ENCODE assay signal across 15 cellular contexts in the genomic region with DNA sequence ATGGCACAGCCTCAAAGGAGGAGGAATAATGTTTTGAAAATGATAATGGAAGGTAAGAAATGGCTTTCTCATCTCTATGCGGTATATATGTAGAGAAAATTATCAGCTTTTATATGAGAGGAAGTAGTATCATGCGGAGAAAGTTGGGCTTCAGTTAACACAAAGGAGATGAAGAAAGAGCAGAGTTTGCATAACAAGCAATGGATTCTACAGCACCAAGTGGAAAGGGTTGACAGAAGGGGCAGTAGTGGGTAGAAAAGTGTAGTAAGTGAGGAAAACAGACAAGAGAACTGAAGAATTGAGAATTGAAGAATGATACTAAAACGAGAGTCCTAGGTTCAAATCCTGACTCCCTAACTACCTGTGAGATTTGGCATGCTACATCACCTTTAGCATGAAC. TPM values are rescaled to one million over a fixed set of nuclear protein-coding genes. Genes with fewer than 3 reads are reported as not detected.
DNase-seq lines count a peak whose midpoint lies in the region; ATAC-seq and TF ChIP-seq lines count a peak whose summit lies in the region.
"Had no signal": no experiment of that assay in that cellular context is flagged by ENCODE, and none has a peak within 500 bp of the region (broad histone marks: within the 10 kb centered on the region; RNA-seq: fewer than 3 reads in every experiment).

No MANE protein-coding gene starts in this region.

- TF ChIP-seq POLR2A in lower leg skin (IDR thresholded peaks at IDR 0.05): no peak

- H3F3A ChIP-seq in GM23338 (replicated peaks; ENCODE audit: low read depth): no peaks in the 10 kb centered on the region

- no peak overlapping the region for H3K9ac ChIP-seq in mesendoderm (ENCODE audit: low read length)
- H3K9ac ChIP-seq: GM23248 had no signal

- peak; percentile 75 for ATAC-seq in GM23338
- ATAC-seq in WTC11: peak; percentile 86
- no peak for ATAC-seq in omental fat pad (ENCODE audit: low FRiP score)
- no peak for ATAC-seq in HG03439 (IDR thresholded peaks at IDR 0.05; ENCODE audit: unreplicated experiment)
- ATAC-seq: A549 had no signal

- H3K9me3 Mint-ChIP-seq in GM23338 (no peaks in the 10 kb centered on the region), WTC11 (no peaks in the 10 kb centered on the region)
- H3K9me3 Mint-ChIP-seq: CD4-positive, alpha-beta T cell had no signal

- no peak overlapping the region for H2BK15ac ChIP-seq in mesendoderm (replicated peaks; ENCODE audit: low read depth)

- H2BK5ac ChIP-seq in mesendoderm (ENCODE audit: low read length): no peak overlapping the region

- H3K36me3 Mint-ChIP-seq in GM23338 (ENCODE audit: low read depth): no peaks in the 10 kb centered on the region
- H3K36me3 Mint-ChIP-seq in WTC11: no peaks in the 10 kb centered on the region

- no peaks in the 10 kb centered on the region for H3K4me1 ChIP-seq in GM23338 (ENCODE audit: insufficient read depth)
- no peaks in the 10 kb centered on the region for H3K4me1 ChIP-seq in mesendoderm (ENCODE audit: control insufficient read depth, low read depth, low read length)
- H3K4me1 ChIP-seq: A549, Caco-2, HAP-1 had no signal

- H3K4me3 ChIP-seq in GM23338 (no peak overlapping the region), mesendoderm (ENCODE audit: low read length) (no peak overlapping the region), lower leg skin (ENCODE audit: low read depth, poor library complexity, severe bottlenecking) (no peak overlapping the region)
- H3K4me3 ChIP-seq: A549, GM23248, HAP-1 had no signal

- no peaks in the 10 kb centered on the region for H3K36me3 ChIP-seq in GM23338 (ENCODE audit: insufficient read depth)
- H3K36me3 ChIP-seq in mesendoderm (ENCODE audit: control insufficient read depth, insufficient read depth, low read length): no peaks in the 10 kb centered on the region
- H3K36me3 ChIP-seq: HAP-1 had no signal

- no peak overlapping the region for H3K18ac ChIP-seq in mesendoderm (ENCODE audit: low read length)

- no peaks in the 10 kb centered on the region for H4K20me1 ChIP-seq in GM23338 (replicated peaks; ENCODE audit: insufficient read depth)

- WGBS in mesendoderm (ENCODE audit: extremely low coverage, insufficient coverage, low lambda C conversion rate): no CpG with 5 or more reads among the region's 3 CpGs
- 94 to 96% methylated on average over 3 of the region's 3 CpGs for WGBS in lower leg skin, 2 donors

- H3K4me2 ChIP-seq in GM23338 (no peak overlapping the region), mesendoderm (ENCODE audit: low read length) (no peak overlapping the region)
- H3K4me2 ChIP-seq: A549 had no signal

- POLR2A ChIA-PET in WTC11 (lab: Charles Lee): no interaction called here

- H3K79me2 ChIP-seq in GM23338 (replicated peaks; ENCODE audit: insufficient read depth): no peaks in the 10 kb centered on the region
- no peaks in the 10 kb centered on the region for H3K79me2 ChIP-seq in mesendoderm (ENCODE audit: control insufficient read depth, insufficient read depth, low read length)

- no peaks in the 10 kb centered on the region for H3K79me1 ChIP-seq in mesendoderm (ENCODE audit: low read length)

- no peaks in the 10 kb centered on the region for H3K27me3 Mint-ChIP-seq in GM23338 (ENCODE audit: insufficient read depth, low read depth, poor library complexity)
- H3K27me3 Mint-ChIP-seq in WTC11 (ENCODE audit: low read depth): no peaks in the 10 kb centered on the region
- H3K27me3 Mint-ChIP-seq: CD4-positive, alpha-beta T cell had no signal

- H3K27ac ChIP-seq in GM23338 (ENCODE audit: low read depth) (no peak overlapping the region), mesendoderm (ENCODE audit: low read depth, low read length) (no peak overlapping the region)
- H3K27ac ChIP-seq: 22Rv1, A549, C4-2B, GM23248 had no signal

- H4K8ac ChIP-seq in mesendoderm (ENCODE audit: low read depth, low read length): no peak overlapping the region

- intact Hi-C loops in lower leg skin (cut with DNase I; ENCODE audit: low total_unique reads): no loop called here

- H3K56ac ChIP-seq in mesendoderm (ENCODE audit: low read length): no peak overlapping the region

- no peak overlapping the region for H3K4ac ChIP-seq in mesendoderm (ENCODE audit: low read depth, low read length)

- H3K27ac Mint-ChIP-seq in GM23338 (no peak overlapping the region), WTC11 (no peak overlapping the region)
- H3K27ac Mint-ChIP-seq: CD4-positive, alpha-beta T cell had no signal

- H3K4me3 Mint-ChIP-seq in GM23338 (no peak overlapping the region), WTC11 (no peak overlapping the region)
- H3K4me3 Mint-ChIP-seq: CD4-positive, alpha-beta T cell had no signal

- H3K27me3 ChIP-seq in GM23338 (ENCODE audit: insufficient read depth) (no peaks in the 10 kb centered on the region), mesendoderm (ENCODE audit: insufficient read depth, low read length, poor library complexity) (no peaks in the 10 kb centered on the region)

- H3K4me1 Mint-ChIP-seq in GM23338 (peaks cover 7% of the 10 kb centered on the region; the same call in 2 of the 3 replicates), WTC11 (peaks cover 2% of the 10 kb centered on the region; the same call in 1 of the 2 replicates)

- no peak overlapping the region for H4K5ac ChIP-seq in mesendoderm (ENCODE audit: low read length)

- no peak overlapping the region for H2AFZ ChIP-seq in GM23338
- H2AFZ ChIP-seq: GM23248 had no signal

- CTCF ChIA-PET in WTC11 (lab: Charles Lee): no interaction called here

- no peak overlapping the region for H3K23ac ChIP-seq in mesendoderm (ENCODE audit: low read length)

- no peak overlapping the region for H2BK120ac ChIP-seq in mesendoderm (ENCODE audit: low read depth, low read length)

- peak in 1 of 2 experiments; percentile 29; a peak in 2 of 4 replicates for TF ChIP-seq CTCF in GM23338 (conservative IDR thresholded peaks at IDR 0.05; ENCODE audit: low read depth in 2 of 2)
- TF ChIP-seq CTCF in WTC11 (IDR thresholded peaks at IDR 0.05): no peak
- TF ChIP-seq CTCF in omental fat pad (IDR thresholded peaks at IDR 0.05): no peak
- TF ChIP-seq CTCF in lower leg skin (IDR thresholded peaks at IDR 0.05): no peak

- H2AK5ac ChIP-seq in mesendoderm (ENCODE audit: low read length): no peak overlapping the region

- H3K9me2 ChIP-seq in GM23338 (ENCODE audit: insufficient read depth): no peaks in the 10 kb centered on the region

- DNase-seq in GM23338 (ENCODE audit: low spot score) (peak; percentile 70), WTC11 (ENCODE audit: low spot score) (no peak), iPS DF 4.7 (ENCODE audit: extremely low read depth, low spot score) (peak; percentile 7), mesendoderm (peak; percentile 6), omental fat pad (ENCODE audit: low spot score) (no peak), lower leg skin (ENCODE audit: low spot score in 2 of 2) (no peak)
- DNase-seq: AML-193; Caco-2; CD4-positive, alpha-beta T cell; GM23248 had no signal

TF ChIP-seq in GM23338, 12 proteins besides CTCF, POLR2A, EP300 and RAD21 (continues in another document):
- no peak for TF ChIP-seq CREB1 (CRISPR knock-in tag; IDR thresholded peaks at IDR 0.05; ENCODE audit: low read depth)

TF ChIP-seq in WTC11, 78 proteins besides CTCF, POLR2A, EP300 and RAD21 (continues in another document):
- TF ChIP-seq, protein P1, sequence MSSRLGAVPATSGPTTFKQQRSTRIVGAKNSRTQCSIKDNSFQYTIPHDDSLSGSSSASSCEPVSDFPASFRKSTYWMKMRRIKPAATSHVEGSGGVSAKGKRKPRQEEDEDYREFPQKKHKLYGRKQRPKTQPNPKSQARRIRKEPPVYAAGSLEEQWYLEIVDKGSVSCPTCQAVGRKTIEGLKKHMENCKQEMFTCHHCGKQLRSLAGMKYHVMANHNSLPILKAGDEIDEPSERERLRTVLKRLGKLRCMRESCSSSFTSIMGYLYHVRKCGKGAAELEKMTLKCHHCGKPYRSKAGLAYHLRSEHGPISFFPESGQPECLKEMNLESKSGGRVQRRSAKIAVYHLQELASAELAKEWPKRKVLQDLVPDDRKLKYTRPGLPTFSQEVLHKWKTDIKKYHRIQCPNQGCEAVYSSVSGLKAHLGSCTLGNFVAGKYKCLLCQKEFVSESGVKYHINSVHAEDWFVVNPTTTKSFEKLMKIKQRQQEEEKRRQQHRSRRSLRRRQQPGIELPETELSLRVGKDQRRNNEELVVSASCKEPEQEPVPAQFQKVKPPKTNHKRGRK (CRISPR knock-in tag; IDR thresholded peaks at IDR 0.05; ENCODE audit: borderline replicate concordance): no peak
- no peak for TF ChIP-seq SMAD3 (CRISPR knock-in tag; IDR thresholded peaks at IDR 0.05; ENCODE audit: borderline replicate concordance)
- TF ChIP-seq, protein P2, sequence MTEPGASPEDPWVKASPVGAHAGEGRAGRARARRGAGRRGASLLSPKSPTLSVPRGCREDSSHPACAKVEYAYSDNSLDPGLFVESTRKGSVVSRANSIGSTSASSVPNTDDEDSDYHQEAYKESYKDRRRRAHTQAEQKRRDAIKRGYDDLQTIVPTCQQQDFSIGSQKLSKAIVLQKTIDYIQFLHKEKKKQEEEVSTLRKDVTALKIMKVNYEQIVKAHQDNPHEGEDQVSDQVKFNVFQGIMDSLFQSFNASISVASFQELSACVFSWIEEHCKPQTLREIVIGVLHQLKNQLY (CRISPR knock-in tag; IDR thresholded peaks at IDR 0.05): no peak
- TF ChIP-seq CREB1 (CRISPR knock-in tag; IDR thresholded peaks at IDR 0.05): no peak
- TF ChIP-seq, protein P3, sequence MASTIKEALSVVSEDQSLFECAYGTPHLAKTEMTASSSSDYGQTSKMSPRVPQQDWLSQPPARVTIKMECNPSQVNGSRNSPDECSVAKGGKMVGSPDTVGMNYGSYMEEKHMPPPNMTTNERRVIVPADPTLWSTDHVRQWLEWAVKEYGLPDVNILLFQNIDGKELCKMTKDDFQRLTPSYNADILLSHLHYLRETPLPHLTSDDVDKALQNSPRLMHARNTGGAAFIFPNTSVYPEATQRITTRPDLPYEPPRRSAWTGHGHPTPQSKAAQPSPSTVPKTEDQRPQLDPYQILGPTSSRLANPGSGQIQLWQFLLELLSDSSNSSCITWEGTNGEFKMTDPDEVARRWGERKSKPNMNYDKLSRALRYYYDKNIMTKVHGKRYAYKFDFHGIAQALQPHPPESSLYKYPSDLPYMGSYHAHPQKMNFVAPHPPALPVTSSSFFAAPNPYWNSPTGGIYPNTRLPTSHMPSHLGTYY (CRISPR knock-in tag; IDR thresholded peaks at IDR 0.05): no peak
- no peak for TF ChIP-seq ELF4 (CRISPR knock-in tag; IDR thresholded peaks at IDR 0.05; ENCODE audit: low read depth)

RNA-seq across cellular contexts. Expression of a gene that starts 51.0 kb away (rescaled TPM):
- 49.9 and 62.1 TPM in 2 replicates for total RNA-seq in GM23338 (2014; rRNA removed; shearing (Covaris generic))
- 52.6 and 61.2 TPM in 2 replicates for polyA plus RNA-seq in GM23338 (2016; fragmentation: Nextera tagmentation; extraction: Ambion mirVana)
- total RNA-seq in WTC11 (2021): 17.2 to 25.3 TPM (median 22.1 TPM) in 3 replicates
- 43.5 TPM for polyA plus RNA-seq in mesendoderm (2013, experiment 1 of 2)
- 45.6 TPM for polyA plus RNA-seq in mesendoderm (2013, experiment 2 of 2)
- total RNA-seq in omental fat pad: 100 to 1,000 TPM in 3 of 4 donors, 10 to 100 TPM in 1; 98.4 to 120 (median 104) TPM
- total RNA-seq in lower leg skin: 10 to 100 TPM in 2 of 4 donors, 1 to 10 TPM in 2; 5.3 to 21.1 (median 15.4) TPM

Comparison
In these comparisons a context has a peak if more than half of its experiments do, and no peak if none do; other contexts are left out.
1. ATAC-seq: peak in GM23338 (single experiment) and WTC11 (single experiment); none in omental fat pad (single experiment) and HG03439 (single experiment).
2. DNase-seq: peak in GM23338 (single experiment), iPS DF 4.7 (single experiment) and mesendoderm (single experiment); none in WTC11 (single experiment), omental fat pad (single experiment) and lower leg skin (0 of 2).